Comparison of ENCODE assay signal across 8 cellular contexts in genomic region chr6:32127717-32128592, GRCh38. TPM values are rescaled to one million over a fixed set of nuclear protein-coding genes. Genes with fewer than 3 reads are reported as not detected.
A peak's percentile ranks its signal among the peaks of the same experiment; 100 is the strongest.
DNase-seq lines count a peak whose midpoint lies in the region; ATAC-seq and TF ChIP-seq lines count a peak whose summit lies in the region.

Gene ATF6B (minus strand): TSS chr6:32128246. CDS start chr6:32128207, 39 bp downstream.

- peak within 1 kb of the TSS; percentile 81 to 87 for H3K27ac ChIP-seq in mucosa of rectum (ENCODE audit: low read depth in 2 of 2, low read length in 2 of 2)

- no peaks in the 10 kb centered on the region for H3K9me3 Mint-ChIP-seq in activated T-cell treated with anti-CD3 and anti-CD28 coated beads, Interleukin-2, amount 50 U/mL, for 24 hours

- H3K4me3 Mint-ChIP-seq in activated T-cell treated with anti-CD3 and anti-CD28 coated beads, Interleukin-2, amount 50 U/mL, for 24 hours = peak within 1 kb of the TSS; percentile 100

- H3K4me1 ChIP-seq in mucosa of rectum (ENCODE audit: control insufficient read depth in 2 of 2, insufficient read depth in 2 of 2, low read length in 2 of 2) = peaks cover 25% of the 10 kb centered on the region in 2 donors

- peaks cover 49% of the 10 kb centered on the region for H3K4me1 Mint-ChIP-seq in activated T-cell treated with anti-CD3 and anti-CD28 coated beads, Interleukin-2, amount 50 U/mL, for 24 hours (ENCODE audit: low read depth)

- H3K9me3 ChIP-seq in mucosa of rectum (ENCODE audit: control insufficient read depth in 2 of 2, low read length in 2 of 2) = no peaks in the 10 kb centered on the region

- H3K9ac ChIP-seq in mucosa of rectum (ENCODE audit: low read depth in 1 of 2, low read length in 2 of 2) = peak within 1 kb of the TSS; percentile 95 to 98

- peak within 1 kb of the TSS; percentile 99 for H3K4me3 ChIP-seq in mucosa of rectum (ENCODE audit: low read length in 2 of 2)

- DNase-seq in DMS153 treated with DMSO at 0.1 percent for 48 hours (lab: John Stamatoyannopoulos, UW; ENCODE audit: unreplicated experiment) = peak; percentile 98
- peak; percentile 96 for DNase-seq in KBM-7
- DNase-seq in activated T-cell treated with anti-CD3 and anti-CD28 coated beads, Interleukin-2, amount 50 U/mL, for 24 hours = peak; percentile 91
- DNase-seq in erythroblast (lab: John Stamatoyannopoulos, UW) = peak; percentile 99 to 100
- peak; percentile 96 for DNase-seq in stimulated activated CD8-positive, alpha-beta memory T cell treated with anti-CD3 and anti-CD28 coated beads, Interleukin-4, amount 100 ng/mL, for 48 hours

- TF ChIP-seq POLR2A in erythroblast (IDR thresholded peaks at IDR 0.05; ENCODE audit: low read length) = peak; percentile 83

- in situ Hi-C loops in KBM-7 (cut with MboI; ENCODE audit: low pct_unique_long_range_greater_than_20kb, low sequenced_read_pairs) = no loop called here

- peak; percentile 82 for ATAC-seq in GM21717 (IDR thresholded peaks at IDR 0.05; ENCODE audit: unreplicated experiment)

- H3K36me3 ChIP-seq in mucosa of rectum (ENCODE audit: control insufficient read depth in 2 of 2, insufficient read depth in 2 of 2, low read length in 2 of 2) = peaks cover 20 to 27% of the 10 kb centered on the region in 2 donors

- H3K27me3 Mint-ChIP-seq in activated T-cell treated with anti-CD3 and anti-CD28 coated beads, Interleukin-2, amount 50 U/mL, for 24 hours = no peaks in the 10 kb centered on the region

- peaks cover 50% of the 10 kb centered on the region for H3K36me3 Mint-ChIP-seq in activated T-cell treated with anti-CD3 and anti-CD28 coated beads, Interleukin-2, amount 50 U/mL, for 24 hours (ENCODE audit: low read depth)

- H3K27me3 ChIP-seq in mucosa of rectum (ENCODE audit: control insufficient read depth in 2 of 2, insufficient read depth in 2 of 2, low read length in 2 of 2) = no peaks in the 10 kb centered on the region

- peak within 1 kb of the TSS; percentile 99 for H3K27ac Mint-ChIP-seq in activated T-cell treated with anti-CD3 and anti-CD28 coated beads, Interleukin-2, amount 50 U/mL, for 24 hours

TF ChIP-seq in PFSK-1, 5 proteins besides CTCF, POLR2A, EP300 and RAD21:
- TF ChIP-seq POLR2AphosphoS5 (IDR thresholded peaks at IDR 0.05; ENCODE audit: low read depth, low read length) (peak; percentile 67; the same call in 1 of the 2 replicates), REST (IDR thresholded peaks at IDR 0.05; ENCODE audit: insufficient read depth in 1 of 2, low read depth in 2 of 2, low read length in 2 of 2) (no peak), FOXP2 (optimal IDR thresholded peaks at IDR 0.05; ENCODE audit: borderline replicate concordance, extremely low read depth, extremely low read length, insufficient read depth) (no peak), TAF1 (IDR thresholded peaks at IDR 0.05; ENCODE audit: borderline replicate concordance, insufficient read depth, low read length) (peak; percentile 83; the same call in 1 of the 2 replicates), SIN3A (IDR thresholded peaks at IDR 0.05; ENCODE audit: borderline replicate concordance, insufficient read depth, low read length) (peak; percentile 58; the same call in 1 of the 2 replicates)

RNA-seq across cellular contexts. Expression of gene ATF6B, which starts in this region (rescaled TPM):
- 61.6 TPM for polyA plus RNA-seq in PFSK-1 (2012; ENCODE audit: insufficient read length, low read depth)

Comparison
In these comparisons a context has a peak if more than half of its experiments do, and no peak if none do; other contexts are left out.
1. Peak in every context shown above with its lines: DNase-seq, ATAC-seq, H3K4me3 ChIP-seq and H3K27ac ChIP-seq.